Comparison of ENCODE assay signal across 17 cellular contexts in the genomic region with DNA sequence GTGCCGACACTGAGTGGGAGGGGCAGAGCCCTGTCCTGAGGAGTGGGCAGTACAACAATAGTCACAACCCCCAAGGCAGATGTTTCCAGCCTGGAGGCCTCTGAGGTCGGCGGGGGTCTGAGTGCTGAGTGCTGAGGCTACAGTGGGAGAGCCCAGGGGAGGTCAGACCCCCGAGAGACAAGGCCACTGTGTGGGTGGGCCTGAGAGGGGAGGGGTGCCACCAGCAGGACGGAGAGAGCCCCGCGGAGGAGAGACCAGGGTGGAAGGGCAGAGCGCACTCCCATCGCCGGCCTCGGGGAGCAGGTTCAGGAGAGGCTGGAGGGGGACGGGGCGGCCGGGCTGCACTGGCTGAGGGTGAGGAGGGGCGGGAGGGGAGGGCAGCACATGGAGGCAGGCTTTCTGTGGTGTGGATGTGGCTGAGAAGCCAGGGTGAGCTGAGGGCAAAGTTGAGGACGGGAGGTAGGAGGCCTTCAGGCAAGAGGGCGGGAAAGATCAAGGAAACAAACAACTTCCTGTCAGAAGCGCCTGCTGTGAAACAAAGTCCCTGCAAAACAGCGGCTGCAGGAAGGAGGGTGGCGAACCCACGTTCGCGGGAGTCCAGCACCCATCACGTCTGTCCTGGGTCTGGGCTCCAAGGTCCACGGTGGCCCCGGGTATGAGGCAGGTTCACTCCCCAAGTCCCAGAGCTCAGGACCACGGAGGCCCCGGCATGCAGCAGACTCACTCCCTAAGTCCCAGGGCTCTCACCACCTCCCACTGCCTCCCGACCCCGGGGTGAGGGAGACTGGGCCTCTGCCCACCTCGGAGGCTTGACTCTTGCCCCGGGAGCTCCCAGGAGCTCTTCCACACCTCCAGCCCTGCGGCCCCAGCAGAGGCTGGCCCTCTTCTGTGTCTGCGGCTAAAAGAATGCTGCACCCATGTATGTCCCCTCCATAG.
DNase-seq lines count a peak whose midpoint lies in the region; ATAC-seq and TF ChIP-seq lines count a peak whose summit lies in the region.
"Had no signal": no experiment of that assay in that cellular context is flagged by ENCODE, and none has a peak within 500 bp of the region (broad histone marks: within the 10 kb centered on the region; RNA-seq: fewer than 3 reads in every experiment).

No MANE protein-coding gene starts in this region.

- H2BK5ac ChIP-seq in neuronal stem cell (ENCODE audit: low read length) = no peak overlapping the region

- no peak for TF ChIP-seq CTCF in chondrocyte (IDR thresholded peaks at IDR 0.05)

- H4K91ac ChIP-seq in neuronal stem cell (ENCODE audit: low read depth, low read length, poor library complexity) = peak overlapping the region; percentile 30

- no peak overlapping the region for H3K27ac ChIP-seq in neuronal stem cell (replicated peaks; ENCODE audit: low read length)
- H3K27ac ChIP-seq: neural progenitor cell, tibial artery had no signal

- ATAC-seq in activated CD4-positive, CD25-positive, alpha-beta regulatory T cell treated with anti-CD3 and anti-CD28 coated beads, Interleukin-2, amount 50 U/mL, for 24 hours = no peak
- ATAC-seq in HG03097 (IDR thresholded peaks at IDR 0.05; ENCODE audit: low FRiP score, unreplicated experiment) (no peak), HG03565 (IDR thresholded peaks at IDR 0.05; ENCODE audit: unreplicated experiment) (no peak)
- ATAC-seq: activated T-helper 17 cell treated with anti-CD3 and anti-CD28 coated beads, Interleukin-2, amount 50 U/mL, for 72 hours; K562 had no signal

- peak overlapping the region; percentile 99 for H2BK12ac ChIP-seq in neuronal stem cell (ENCODE audit: low read length)

- whole genome bisulfite sequencing in neuronal stem cell (ENCODE audit: extremely low coverage in 2 of 2, insufficient read length in 2 of 2, insufficient replicate concordance in 1 of 2), 2 donors = no CpG with 5 or more reads among the region's 34 CpGs

- H4K8ac ChIP-seq in neuronal stem cell (ENCODE audit: low read depth, low read length) = no peak overlapping the region

- peaks cover 45% of the 10 kb centered on the region for H3K27me3 Mint-ChIP-seq in chondrocyte (ENCODE audit: low read depth)

- no peak overlapping the region for H3K4me3 Mint-ChIP-seq in chondrocyte (ENCODE audit: unreplicated experiment)
- H3K4me3 Mint-ChIP-seq: activated T-helper 17 cell treated with anti-CD3 and anti-CD28 coated beads, Interleukin-2, amount 50 U/mL, for 72 hours; central memory CD8-positive, alpha-beta T cell had no signal

- H3K4me3 ChIP-seq in H7 (ENCODE audit: insufficient read depth, low read depth, low read length) (no peak overlapping the region), neuronal stem cell (ENCODE audit: low read length in 2 of 2) (no peak overlapping the region)
- H3K4me3 ChIP-seq: K562, neural progenitor cell, tibial artery had no signal

- H3K9ac ChIP-seq in neuronal stem cell (ENCODE audit: low read depth, low read length, poor library complexity) = peak overlapping the region; percentile 70
- H3K9ac ChIP-seq: neural progenitor cell had no signal

- no peaks in the 10 kb centered on the region for H3K9me3 Mint-ChIP-seq in chondrocyte (ENCODE audit: low read depth)
- H3K9me3 Mint-ChIP-seq: activated T-helper 17 cell treated with anti-CD3 and anti-CD28 coated beads, Interleukin-2, amount 50 U/mL, for 72 hours; central memory CD8-positive, alpha-beta T cell had no signal

- H3K18ac ChIP-seq in neuronal stem cell (ENCODE audit: low read length) = peak overlapping the region; percentile 89

- DNase-seq in activated CD4-positive, CD25-positive, alpha-beta regulatory T cell treated with anti-CD3 and anti-CD28 coated beads, Interleukin-2, amount 50 U/mL, for 72 hours = peak; percentile 24
- DNase-seq in H7 (peak; percentile 79), chondrocyte (ENCODE audit: low spot score) (peak; percentile 82), neuronal stem cell (ENCODE audit: low spot score) (no peak), amniotic stem cell (lab: John Stamatoyannopoulos, UW) (no peak)
- DNase-seq: kidney glomerular epithelial cell, NCI-H187, NCI-H748 treated with DMSO at 0.1 percent for 48 hours, SHP77 had no signal

- no peak overlapping the region for H3K4ac ChIP-seq in neuronal stem cell (ENCODE audit: low read length)

- H2AK5ac ChIP-seq in neuronal stem cell (ENCODE audit: low read depth, low read length) = peak overlapping the region; percentile 83

- no peaks in the 10 kb centered on the region for H3K36me3 ChIP-seq in H7 (replicated peaks; ENCODE audit: control insufficient read depth, insufficient read depth, low read length)
- H3K36me3 ChIP-seq in neuronal stem cell (replicated peaks in 1 of 2; ENCODE audit: control insufficient read depth in 2 of 2, insufficient read depth in 2 of 2, low read length in 2 of 2) = no peaks in the 10 kb centered on the region
- H3K36me3 ChIP-seq: neural progenitor cell, tibial artery had no signal

- peak overlapping the region; percentile 86 for H2AFZ ChIP-seq in neuronal stem cell (ENCODE audit: low read length)
- H2AFZ ChIP-seq: neural progenitor cell had no signal

- H3K14ac ChIP-seq in neuronal stem cell (ENCODE audit: low read length) = peak overlapping the region; percentile 90

- peak overlapping the region; percentile 83 for H2BK15ac ChIP-seq in neuronal stem cell (ENCODE audit: low read length)

- H3K27ac Mint-ChIP-seq in chondrocyte (ENCODE audit: unreplicated experiment) = no peak overlapping the region
- H3K27ac Mint-ChIP-seq: activated T-helper 17 cell treated with anti-CD3 and anti-CD28 coated beads, Interleukin-2, amount 50 U/mL, for 72 hours; neural progenitor cell had no signal

- H3K4me2 ChIP-seq in neuronal stem cell (ENCODE audit: insufficient read depth, low read length, poor library complexity, severe bottlenecking) = no peak overlapping the region
- H3K4me2 ChIP-seq: neural progenitor cell had no signal

- H3K23ac ChIP-seq in neuronal stem cell (ENCODE audit: low read depth, low read length, poor library complexity) = no peak overlapping the region

- no peak overlapping the region for H2BK120ac ChIP-seq in neuronal stem cell (ENCODE audit: low read depth, low read length)

- H3K79me1 ChIP-seq in neuronal stem cell (ENCODE audit: low read depth, low read length) = no peaks in the 10 kb centered on the region

- H3K4me1 ChIP-seq in neuronal stem cell (ENCODE audit: control insufficient read depth in 2 of 2, insufficient read depth in 1 of 2, low read depth in 1 of 2, low read length in 2 of 2) = peaks cover 12 to 20% of the 10 kb centered on the region in 2 donors
- H3K4me1 ChIP-seq: neural progenitor cell, tibial artery had no signal

- H3K27me3 ChIP-seq in H7 (ENCODE audit: control insufficient read depth, insufficient read depth, low read length) (no peaks in the 10 kb centered on the region), neuronal stem cell (ENCODE audit: control insufficient read depth in 3 of 3, insufficient read depth in 3 of 3, low read depth in 1 of 3, low read length in 3 of 3) (peaks cover 0 to 19% (median 0%) of the 10 kb centered on the region in 3 experiments)
- H3K27me3 ChIP-seq: neural progenitor cell had no signal

- no peaks in the 10 kb centered on the region for H3K36me3 Mint-ChIP-seq in chondrocyte (ENCODE audit: low read depth)
- H3K36me3 Mint-ChIP-seq: neural progenitor cell had no signal

- H3K9me3 ChIP-seq in neuronal stem cell (replicated peaks in 1 of 2; ENCODE audit: control insufficient read depth in 2 of 2, insufficient read depth in 1 of 2, low read depth in 1 of 2, low read length in 2 of 2) = no peaks in the 10 kb centered on the region
- H3K9me3 ChIP-seq: tibial artery had no signal

- H3K4me1 Mint-ChIP-seq in chondrocyte (ENCODE audit: low read depth) = peaks cover 3% of the 10 kb centered on the region
- H3K4me1 Mint-ChIP-seq: central memory CD8-positive, alpha-beta T cell had no signal

Comparison
In these comparisons a context has a peak if more than half of its experiments do, and no peak if none do; other contexts are left out.
1. DNase-seq: peak in activated CD4-positive, CD25-positive, alpha-beta regulatory T cell treated with anti-CD3 and anti-CD28 coated beads, Interleukin-2, amount 50 U/mL, for 72 hours (single experiment), H7 (single experiment) and chondrocyte (single experiment); none in neuronal stem cell (single experiment) and amniotic stem cell (single experiment).